ENCODE assay signal across 11 cellular contexts in genomic region chr5:122311400-122311887, GRCh38. TPM values are rescaled to one million over a fixed set of nuclear protein-coding genes. Genes with fewer than 3 reads are reported as not detected.
DNase-seq lines count a peak whose midpoint lies in the region; ATAC-seq and TF ChIP-seq lines count a peak whose summit lies in the region.
"Had no signal": no experiment of that assay in that cellular context is flagged by ENCODE, and none has a peak within 500 bp of the region (broad histone marks: within the 10 kb centered on the region; RNA-seq: fewer than 3 reads in every experiment).

No MANE protein-coding gene starts in this region.

- H2AFZ ChIP-seq in fibroblast of lung (ENCODE audit: low read length) = no peak overlapping the region

- no peak for TF ChIP-seq CTCF in fibroblast of lung (conservative IDR thresholded peaks at IDR 0.05 in 1 of 2, IDR thresholded peaks at IDR 0.05 in 1 of 2; ENCODE audit: low read depth in 1 of 2, low read length in 2 of 2)

- H3K4me3 ChIP-seq in fibroblast of lung (replicated peaks in 1 of 4; ENCODE audit: control extremely low read depth in 1 of 4, insufficient read depth in 1 of 4, low read depth in 3 of 4, low read length in 4 of 4) = peak overlapping the region in 3 of 4 experiments; percentile 27 to 47 (median 36)

- no peaks in the 10 kb centered on the region for H4K20me1 ChIP-seq in fibroblast of lung (ENCODE audit: control insufficient read depth, extremely low read depth, insufficient read depth, low read length)

- H3K27ac ChIP-seq in fibroblast of lung (ENCODE audit: insufficient read depth, low read length) = no peak overlapping the region

- H3K4me1 ChIP-seq in fibroblast of lung (ENCODE audit: control insufficient read depth, extremely low read depth, insufficient read depth, low read length) = no peaks in the 10 kb centered on the region

- no peak overlapping the region for H3K9ac ChIP-seq in fibroblast of lung (ENCODE audit: insufficient read depth, low read length)

- intact Hi-C loops in posterior vena cava (cut with DNase I) = no loop called here

- H3K4me2 ChIP-seq in fibroblast of lung (ENCODE audit: extremely low read depth, insufficient read depth, low read length) = peak overlapping the region; percentile 58

- ATAC-seq in HG02678 (IDR thresholded peaks at IDR 0.05; ENCODE audit: unreplicated experiment) (no peak), HG03108 (IDR thresholded peaks at IDR 0.05; ENCODE audit: unreplicated experiment) (no peak)
- ATAC-seq: activated T-helper 17 cell treated with anti-CD3 and anti-CD28 coated beads, Interleukin-2, amount 50 U/mL, for 72 hours had no signal

- no peaks in the 10 kb centered on the region for H3K9me3 ChIP-seq in fibroblast of lung (ENCODE audit: control insufficient read depth, insufficient read depth, low read depth, low read length)

- H3K27me3 ChIP-seq in fibroblast of lung (ENCODE audit: control insufficient read depth, insufficient read depth, low read length) = no peaks in the 10 kb centered on the region

- DNase-seq in ELR (ENCODE audit: low read depth) (peak; percentile 10), NCI-H1105 treated with DMSO at 0.1 percent for 48 hours (lab: John Stamatoyannopoulos, UW) (peak; percentile 68), fibroblast of lung (ENCODE audit: low read depth in 2 of 2) (peak in 1 of 2 donors; percentile 47), posterior vena cava (ENCODE audit: low spot score) (peak; percentile 72)
- no peak for DNase-seq in NK-92 treated with Interleukin-12 subunit alpha and Interleukin-12 subunit beta, amount 100 ng/mL, for 24 hours (lab: John Stamatoyannopoulos, UW)
- no peak for DNase-seq in stimulated activated CD4-positive, alpha-beta T cell treated with anti-CD3 and anti-CD28 coated beads, Interleukin-4, amount 100 ng/mL, for 1 hour
- DNase-seq: NCI-H1694 treated with DMSO at 0.1 percent for 48 hours had no signal

- no peaks in the 10 kb centered on the region for H3K36me3 ChIP-seq in fibroblast of lung (ENCODE audit: control insufficient read depth, insufficient read depth, low read length)

- no peaks in the 10 kb centered on the region for H3K79me2 ChIP-seq in fibroblast of lung (ENCODE audit: control insufficient read depth, insufficient read depth, low read length)

RNA-seq across cellular contexts. Expression of gene SNCAIP, which starts 0.6 kb away (rescaled TPM):
- total RNA-seq in fibroblast of lung (4.1 and 5.1 TPM in 2 replicates), posterior vena cava (1 to 10 TPM; 3.8 to 4.1 TPM)
- 1.3 and 2.4 TPM in 2 replicates for polyA plus RNA-seq in fibroblast of lung
- polyA plus RNA-seq in fibroblast of lung (2012) = 1.5 TPM in 2 replicates
- polyA minus RNA-seq in fibroblast of lung (ENCODE audit: low replicate concordance) = 1.9 TPM in 1 of 2 replicates, not detected in the other
- total RNA-seq: activated T-helper 17 cell treated with anti-CD3 and anti-CD28 coated beads, Interleukin-2, amount 50 U/mL, for 72 hours; myocyte had no signal

Comparison
In these comparisons a context has a peak if more than half of its experiments do, and no peak if none do; other contexts are left out.
1. DNase-seq: peak in ELR (single experiment), NCI-H1105 treated with DMSO at 0.1 percent for 48 hours (single experiment) and posterior vena cava (single experiment); none in NK-92 treated with Interleukin-12 subunit alpha and Interleukin-12 subunit beta, amount 100 ng/mL, for 24 hours (single experiment) and stimulated activated CD4-positive, alpha-beta T cell treated with anti-CD3 and anti-CD28 coated beads, Interleukin-4, amount 100 ng/mL, for 1 hour (single experiment).